In genomic region chr7:115088938-115089337, GRCh38 we compare ENCODE assay signal across 2 cellular contexts.
TF ChIP-seq lines count a peak whose summit lies in the region.

No MANE protein-coding gene starts in this region.

TF ChIP-seq in IMR-90, 13 proteins besides CTCF, POLR2A, EP300 and RAD21:
- TF ChIP-seq RCOR1 (IDR thresholded peaks at IDR 0.05; ENCODE audit: insufficient replicate concordance, low read length) (no peak), USF2 (IDR thresholded peaks at IDR 0.05; ENCODE audit: low read depth, low read length) (no peak), CHD1 (IDR thresholded peaks at IDR 0.05; ENCODE audit: low read depth, low read length) (no peak), MAFK (IDR thresholded peaks at IDR 0.05; ENCODE audit: low read depth, low read length) (no peak), BHLHE40 (IDR thresholded peaks at IDR 0.05; ENCODE audit: low read depth, low read length) (no peak), ELK1 (IDR thresholded peaks at IDR 0.05; ENCODE audit: borderline replicate concordance, low read depth, low read length) (no peak), NFE2L2 (IDR thresholded peaks at IDR 0.05; ENCODE audit: low read depth, low read length) (no peak), SMC3 (IDR thresholded peaks at IDR 0.05; ENCODE audit: low read depth, low read length) (no peak), MAZ (IDR thresholded peaks at IDR 0.05; ENCODE audit: borderline replicate concordance, low read depth, low read length) (no peak)

TF ChIP-seq in endothelial cell of umbilical vein, 7 proteins besides CTCF, POLR2A, EP300 and RAD21:
- TF ChIP-seq GATA2 (IDR thresholded peaks at IDR 0.05; ENCODE audit: insufficient read depth, insufficient read length, low read depth, low read length): no peak
- no peak for TF ChIP-seq MAX (IDR thresholded peaks at IDR 0.05; ENCODE audit: insufficient read depth, insufficient read length)
- TF ChIP-seq EZH2 (IDR thresholded peaks at IDR 0.05; ENCODE audit: borderline replicate concordance, low read depth, low read length, severe bottlenecking): no peak
- no peak for TF ChIP-seq FOS (IDR thresholded peaks at IDR 0.05; ENCODE audit: borderline replicate concordance, insufficient read depth, low read length)
- TF ChIP-seq MYC (IDR thresholded peaks at IDR 0.05; ENCODE audit: low read depth, low read length): no peak
- TF ChIP-seq JUN (IDR thresholded peaks at IDR 0.05; ENCODE audit: borderline replicate concordance, insufficient read depth, insufficient read length, low read depth): no peak
- no peak for TF ChIP-seq POLR2AphosphoS5 (IDR thresholded peaks at IDR 0.05; ENCODE audit: insufficient read depth, low read depth, low read length)
